In the genomic region with DNA sequence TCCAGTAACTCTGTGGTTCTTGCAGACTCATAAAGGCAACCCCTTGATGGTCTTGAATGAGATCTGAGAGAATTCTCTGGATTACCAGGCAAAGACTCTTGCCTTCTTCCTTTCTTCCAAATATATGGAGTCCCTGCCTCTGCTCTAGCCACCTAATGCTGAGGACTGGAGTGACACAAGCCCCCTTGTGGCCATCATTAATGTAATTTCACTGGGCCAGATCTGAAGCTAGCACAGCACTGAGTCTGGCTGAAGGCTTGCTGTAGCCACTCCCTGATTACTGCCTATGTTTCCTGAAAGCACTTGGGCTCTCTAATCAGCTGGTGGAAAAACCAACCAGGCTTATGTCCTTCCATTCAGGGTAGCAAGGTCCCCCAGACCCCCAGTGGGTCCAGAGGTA, we compare ENCODE assay signal across 1 cellular context.
TF ChIP-seq lines count a peak whose summit lies in the region.

No MANE protein-coding gene starts in this region.

TF ChIP-seq in endothelial cell of umbilical vein, 7 proteins besides CTCF, POLR2A, EP300 and RAD21:
- TF ChIP-seq MAX (IDR thresholded peaks at IDR 0.05; ENCODE audit: insufficient read depth, insufficient read length) (no peak), FOS (IDR thresholded peaks at IDR 0.05; ENCODE audit: borderline replicate concordance, insufficient read depth, low read length) (no peak), MYC (IDR thresholded peaks at IDR 0.05; ENCODE audit: low read depth, low read length) (no peak), GATA2 (IDR thresholded peaks at IDR 0.05; ENCODE audit: insufficient read depth, insufficient read length, low read depth, low read length) (no peak), EZH2 (IDR thresholded peaks at IDR 0.05; ENCODE audit: borderline replicate concordance, low read depth, low read length, severe bottlenecking) (no peak), POLR2AphosphoS5 (IDR thresholded peaks at IDR 0.05; ENCODE audit: insufficient read depth, low read depth, low read length) (no peak), JUN (IDR thresholded peaks at IDR 0.05; ENCODE audit: borderline replicate concordance, insufficient read depth, insufficient read length, low read depth) (no peak)
